In the genomic region with DNA sequence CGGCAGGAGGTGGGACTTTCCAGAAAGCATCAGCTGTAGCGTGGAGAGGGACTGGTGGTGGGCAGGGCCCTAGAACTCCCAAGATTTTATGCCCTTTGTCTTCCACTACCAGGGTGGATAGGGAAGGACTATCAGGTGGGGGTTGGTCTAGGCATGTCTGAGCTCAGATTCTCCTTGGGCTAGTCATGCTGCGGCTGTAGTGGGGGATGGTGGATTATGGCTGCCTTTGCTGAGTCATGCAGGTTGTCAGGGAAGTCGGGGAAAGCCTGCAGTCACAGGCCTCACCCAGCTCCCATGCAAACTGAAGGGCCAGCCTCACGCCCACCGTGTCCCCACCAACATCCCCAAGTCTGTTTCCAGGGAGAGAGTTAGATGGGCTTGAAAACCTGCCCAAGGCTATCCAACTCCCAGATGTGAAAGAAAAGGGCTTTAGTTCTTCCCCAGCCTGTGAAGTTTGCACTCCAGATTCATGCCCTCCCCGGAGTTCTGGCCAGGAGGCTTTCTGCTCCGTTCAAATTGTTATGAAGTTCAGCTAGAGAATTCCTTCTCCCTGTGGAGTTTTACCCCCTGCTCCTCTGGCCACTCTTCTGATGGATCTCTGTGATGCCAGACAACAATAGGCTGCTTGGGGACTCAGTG, we compare ENCODE assay signal across 13 cellular contexts. TPM values are rescaled to one million over a fixed set of nuclear protein-coding genes. Genes with fewer than 3 reads are reported as not detected.
DNase-seq lines count a peak whose midpoint lies in the region; ATAC-seq and TF ChIP-seq lines count a peak whose summit lies in the region.
"Had no signal": no experiment of that assay in that cellular context is flagged by ENCODE, and none has a peak within 500 bp of the region (broad histone marks: within the 10 kb centered on the region; RNA-seq: fewer than 3 reads in every experiment).

No MANE protein-coding gene starts in this region.

- ATAC-seq in esophagus mucosa: peak; percentile 93

- no peaks in the 10 kb centered on the region for H3K9me2 ChIP-seq in PC-9 (ENCODE audit: insufficient read depth)

- H3K27ac ChIP-seq in PC-9: no peak overlapping the region
- H3K27ac ChIP-seq in osteoblast (ENCODE audit: low read depth, low read length): peak overlapping the region; percentile 88
- H3K27ac ChIP-seq: coronary artery had no signal

- intact Hi-C loops in PC-9 (cut with micrococcal nuclease; ENCODE audit: unreplicated experiment): no loop called here

- no peaks in the 10 kb centered on the region for H3F3A ChIP-seq in PC-9 (ENCODE audit: insufficient read depth, low read depth)

- TF ChIP-seq CTCF in PC-9 (conservative IDR thresholded peaks at IDR 0.05) (no peak), osteoblast (IDR thresholded peaks at IDR 0.05; ENCODE audit: extremely low read depth, low read depth, low read length) (no peak)

- H2AFZ ChIP-seq in PC-9: peak overlapping the region; percentile 76
- H2AFZ ChIP-seq in osteoblast (ENCODE audit: low read length): peak overlapping the region; percentile 96

- POLR2A ChIA-PET in PC-9 (lab: Charles Lee; ENCODE audit: unreplicated experiment): interaction anchor here (0.7 kb wide), 1 partner anchor 358 kb away, joined by 3 read pairs; no protein-coding TSS in a partner anchor

- peak; percentile 37 for DNase-seq in GM04503 (ENCODE audit: low read depth)
- DNase-seq in PC-9: peak in 1 of 2 experiments; percentile 33
- peak; percentile 15 for DNase-seq in osteoblast (ENCODE audit: insufficient read length, low spot score, missing footprints)
- no peak for DNase-seq in activated CD4-positive, alpha-beta T cell treated with anti-CD3 and anti-CD28 coated beads for 48 hours
- no peak for DNase-seq in activated CD4-positive, alpha-beta T cell treated with anti-CD3 and anti-CD28 coated beads, Interleukin-2, amount 50 U/mL, for 4 hours
- DNase-seq in NCI-H82 treated with DMSO at 0.1 percent for 48 hours (lab: John Stamatoyannopoulos, UW; ENCODE audit: unreplicated experiment): no peak
- no peak for DNase-seq in NCI-H345 (lab: John Stamatoyannopoulos, UW)
- DNase-seq: activated T-cell treated with anti-CD3 and anti-CD28 coated beads, Interleukin-2, amount 50 U/mL, for 1 hour; NCI-H446 treated with DMSO at 0.1 percent for 48 hours; T-helper 2 cell had no signal

- H3K79me2 ChIP-seq in PC-9 (ENCODE audit: low read depth): no peaks in the 10 kb centered on the region
- H3K79me2 ChIP-seq in osteoblast (ENCODE audit: insufficient read depth, low read length): no peaks in the 10 kb centered on the region

- H3K4me2 ChIP-seq in PC-9: no peak overlapping the region
- no peak overlapping the region for H3K4me2 ChIP-seq in osteoblast (ENCODE audit: insufficient read depth, low read length)

- H3K27me3 ChIP-seq in PC-9 (ENCODE audit: insufficient read depth, low read depth) (no peaks in the 10 kb centered on the region), osteoblast (ENCODE audit: insufficient read depth, low read length) (no peaks in the 10 kb centered on the region)

- H3K4me3 ChIP-seq in PC-9: no peak overlapping the region
- H3K4me3 ChIP-seq in osteoblast (ENCODE audit: insufficient read depth, low read length): no peak overlapping the region
- H3K4me3 ChIP-seq: coronary artery had no signal

- H4K20me1 ChIP-seq in PC-9 (ENCODE audit: insufficient read depth) (no peaks in the 10 kb centered on the region), osteoblast (ENCODE audit: insufficient read depth, low read length) (no peaks in the 10 kb centered on the region)

- peaks cover 7% of the 10 kb centered on the region; the same call in 1 of the 2 replicates for H3K4me1 ChIP-seq in PC-9 (replicated peaks; ENCODE audit: insufficient read depth)
- H3K4me1 ChIP-seq in osteoblast (ENCODE audit: insufficient read depth, low read length): peaks cover 19% of the 10 kb centered on the region

- H3K36me3 ChIP-seq in PC-9 (ENCODE audit: low read depth) (no peaks in the 10 kb centered on the region), osteoblast (ENCODE audit: insufficient read depth, low read length) (no peaks in the 10 kb centered on the region)

- no peaks in the 10 kb centered on the region for H3K9me3 ChIP-seq in PC-9 (ENCODE audit: insufficient read depth, low read depth)
- H3K9me3 ChIP-seq in osteoblast (ENCODE audit: low read depth, low read length): no peaks in the 10 kb centered on the region

- BruUV-seq in PC-9 (replicated peaks; lab: Mats Ljungman, UMichigan): no TSS peak

- CTCF ChIA-PET in PC-9 (lab: Charles Lee): no interaction called here

RNA-seq across cellular contexts. Expression of a gene that starts 13.4 kb away (rescaled TPM):
- total RNA-seq in PC-9 (2021) (not detected in 2 replicates), esophagus mucosa (not detected), osteoblast (not detected in 2 replicates)
- total RNA-seq: skeletal muscle tissue had no signal

RNA-seq across cellular contexts. Expression of a gene that starts 20.0 kb away (rescaled TPM):
- total RNA-seq in PC-9 (2021) (not detected in 2 replicates), esophagus mucosa (not detected), osteoblast (14.4 and 15.6 TPM in 2 replicates)
- total RNA-seq: skeletal muscle tissue had no signal

Comparison
In these comparisons a context has a peak if more than half of its experiments do, and no peak if none do; other contexts are left out.
1. DNase-seq: peak in GM04503 (single experiment) and osteoblast (single experiment); none in activated CD4-positive, alpha-beta T cell treated with anti-CD3 and anti-CD28 coated beads for 48 hours (single experiment), activated CD4-positive, alpha-beta T cell treated with anti-CD3 and anti-CD28 coated beads, Interleukin-2, amount 50 U/mL, for 4 hours (0 of 2), NCI-H82 treated with DMSO at 0.1 percent for 48 hours (single experiment) and NCI-H345 (single experiment).
2. RNA of a gene that starts 20.0 kb away (total RNA-seq): 14.4 to 15.6 TPM in osteoblast; not detected in PC-9 and not detected in esophagus mucosa (single experiment); every median in the first group is over 10 times any median in the second.